Comparison of ENCODE assay signal across 8 cellular contexts in the genomic region with DNA sequence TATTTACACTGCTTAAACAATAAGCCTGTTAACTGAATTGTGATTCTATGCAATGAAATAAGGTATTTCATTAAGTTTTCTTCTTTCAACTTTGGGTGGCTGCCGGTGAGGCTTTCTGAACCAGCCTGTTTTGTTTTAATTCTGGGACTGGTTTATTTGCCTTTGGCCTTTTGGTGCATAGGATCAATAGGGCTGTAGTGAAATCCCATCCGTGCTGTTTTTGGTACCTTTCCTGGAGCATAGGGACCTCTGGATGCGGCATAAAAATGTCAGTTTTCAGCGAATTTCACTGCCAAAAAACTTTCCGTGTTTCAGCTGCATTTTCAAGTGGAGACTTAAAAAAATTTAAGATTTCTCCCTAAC. TPM values are rescaled to one million over a fixed set of nuclear protein-coding genes. Genes with fewer than 3 reads are reported as not detected.
A peak's percentile ranks its signal among the peaks of the same experiment; 100 is the strongest.
DNase-seq lines count a peak whose midpoint lies in the region; ATAC-seq and TF ChIP-seq lines count a peak whose summit lies in the region.

No MANE protein-coding gene starts in this region.

- POLR2A ChIA-PET in naive thymus-derived CD8-positive, alpha-beta T cell (lab: Charles Lee): interaction anchor here (1.4 to 5.1 kb wide), 2 partner anchors 18 to 127 kb away, joined by 3 to 33 read pairs; a partner anchor contains a TSS

- peaks cover 0 to 2% (median 0%) of the 10 kb centered on the region in 5 donors for H3K27me3 Mint-ChIP-seq in naive thymus-derived CD8-positive, alpha-beta T cell

- peak overlapping the region; percentile 93 to 99 (median 96) for H3K4me3 Mint-ChIP-seq in naive thymus-derived CD8-positive, alpha-beta T cell

- no peaks in the 10 kb centered on the region for H3K9me3 ChIP-seq in KOPT-K1 (ENCODE audit: insufficient read depth, low read length, poor library complexity, severe bottlenecking)

- H3K9me3 Mint-ChIP-seq in naive thymus-derived CD8-positive, alpha-beta T cell: no peaks in the 10 kb centered on the region

- no peak for TF ChIP-seq CTCF in choroid plexus epithelial cell (conservative IDR thresholded peaks at IDR 0.05; ENCODE audit: low read depth, low read length)

- ATAC-seq in naive thymus-derived CD8-positive, alpha-beta T cell: no peak

- peak overlapping the region; percentile 66 to 96 (median 92) for H3K27ac Mint-ChIP-seq in naive thymus-derived CD8-positive, alpha-beta T cell

- peak overlapping the region; percentile 70 for H3K4me3 ChIP-seq in choroid plexus epithelial cell (ENCODE audit: low read depth, low read length)

- no peaks in the 10 kb centered on the region for H3K36me3 ChIP-seq in KOPT-K1 (ENCODE audit: insufficient read depth, low read length)

- H3K27ac ChIP-seq in KOPT-K1 (ENCODE audit: low read depth, low read length, poor library complexity, severe bottlenecking) (peak overlapping the region; percentile 67), caudate nucleus (ENCODE audit: low read depth, low read length) (no peak overlapping the region)

- H3K36me3 Mint-ChIP-seq in naive thymus-derived CD8-positive, alpha-beta T cell: no peaks in the 10 kb centered on the region

- H3K4me1 Mint-ChIP-seq in naive thymus-derived CD8-positive, alpha-beta T cell: peaks cover 10 to 30% (median 16%) of the 10 kb centered on the region in 4 donors

- DNase-seq in AG20443 (ENCODE audit: low spot score) (peak; percentile 11), choroid plexus epithelial cell (ENCODE audit: low read depth) (no peak), NK-92 (lab: John Stamatoyannopoulos, UW; ENCODE audit: unreplicated experiment) (no peak), DMS 273 (lab: John Stamatoyannopoulos, UW; ENCODE audit: unreplicated experiment) (no peak), globus pallidus (ENCODE audit: low spot score) (no peak), caudate nucleus (lab: John Stamatoyannopoulos, UW) (no peak)
- no peak for DNase-seq in naive thymus-derived CD8-positive, alpha-beta T cell

RNA-seq across cellular contexts. Expression of a gene that starts 0.5 kb away (rescaled TPM):
- total RNA-seq in naive thymus-derived CD8-positive, alpha-beta T cell: 1 to 10 TPM; 3.2 to 4.3 TPM
- 1 to 10 TPM; 3.6 to 6.1 (median 4.4) TPM for polyA plus RNA-seq in naive thymus-derived CD8-positive, alpha-beta T cell

RNA-seq across cellular contexts. Expression of a gene that starts 18.2 kb away (rescaled TPM):
- total RNA-seq in naive thymus-derived CD8-positive, alpha-beta T cell: 10 to 100 TPM; 47.1 to 49.9 TPM
- 10 to 100 TPM; 10.5 to 11.6 (median 11.5) TPM for polyA plus RNA-seq in naive thymus-derived CD8-positive, alpha-beta T cell
